1 cellular context compared by ENCODE assay signal in the genomic region with DNA sequence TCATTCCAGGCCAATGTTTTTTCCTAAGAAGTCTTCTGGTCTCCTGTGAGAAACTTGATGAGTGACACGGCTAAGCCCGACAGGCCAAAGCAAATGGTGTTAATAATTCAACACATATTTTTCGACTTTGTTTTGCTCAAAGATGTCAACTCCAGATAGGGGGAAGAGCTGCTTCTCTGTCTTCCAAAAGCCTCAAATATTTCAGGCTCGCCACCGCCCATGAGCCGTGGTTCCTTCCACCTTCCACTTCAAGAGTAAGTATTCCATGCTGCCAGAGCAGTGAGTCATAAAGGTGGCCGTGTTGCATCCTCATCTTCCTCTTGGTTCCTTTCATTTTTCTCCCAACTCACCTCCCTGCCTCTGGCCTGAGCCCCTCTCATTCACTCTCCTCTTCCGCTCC.
TF ChIP-seq lines count a peak whose summit lies in the region.

No MANE protein-coding gene starts in this region.

TF ChIP-seq in IMR-90, 13 proteins besides CTCF, POLR2A, EP300 and RAD21:
- no peak for TF ChIP-seq SMC3 (IDR thresholded peaks at IDR 0.05; ENCODE audit: low read depth, low read length)
- TF ChIP-seq MAFK (IDR thresholded peaks at IDR 0.05; ENCODE audit: low read depth, low read length): no peak
- no peak for TF ChIP-seq BHLHE40 (IDR thresholded peaks at IDR 0.05; ENCODE audit: low read depth, low read length)
- TF ChIP-seq FOS (IDR thresholded peaks at IDR 0.05; ENCODE audit: low read depth, low read length): no peak
- no peak for TF ChIP-seq MAZ (IDR thresholded peaks at IDR 0.05; ENCODE audit: borderline replicate concordance, low read depth, low read length)
- TF ChIP-seq CHD1 (IDR thresholded peaks at IDR 0.05; ENCODE audit: low read depth, low read length): no peak
- no peak for TF ChIP-seq RCOR1 (IDR thresholded peaks at IDR 0.05; ENCODE audit: insufficient replicate concordance, low read length)
- no peak for TF ChIP-seq CEBPB (IDR thresholded peaks at IDR 0.05; ENCODE audit: low read depth, low read length)
- TF ChIP-seq, protein P1, sequence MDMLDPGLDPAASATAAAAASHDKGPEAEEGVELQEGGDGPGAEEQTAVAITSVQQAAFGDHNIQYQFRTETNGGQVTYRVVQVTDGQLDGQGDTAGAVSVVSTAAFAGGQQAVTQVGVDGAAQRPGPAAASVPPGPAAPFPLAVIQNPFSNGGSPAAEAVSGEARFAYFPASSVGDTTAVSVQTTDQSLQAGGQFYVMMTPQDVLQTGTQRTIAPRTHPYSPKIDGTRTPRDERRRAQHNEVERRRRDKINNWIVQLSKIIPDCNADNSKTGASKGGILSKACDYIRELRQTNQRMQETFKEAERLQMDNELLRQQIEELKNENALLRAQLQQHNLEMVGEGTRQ (IDR thresholded peaks at IDR 0.05; ENCODE audit: low read depth, low read length): no peak
- no peak for TF ChIP-seq MXI1 (IDR thresholded peaks at IDR 0.05; ENCODE audit: borderline replicate concordance, low read depth, low read length)
- TF ChIP-seq, protein P2, sequence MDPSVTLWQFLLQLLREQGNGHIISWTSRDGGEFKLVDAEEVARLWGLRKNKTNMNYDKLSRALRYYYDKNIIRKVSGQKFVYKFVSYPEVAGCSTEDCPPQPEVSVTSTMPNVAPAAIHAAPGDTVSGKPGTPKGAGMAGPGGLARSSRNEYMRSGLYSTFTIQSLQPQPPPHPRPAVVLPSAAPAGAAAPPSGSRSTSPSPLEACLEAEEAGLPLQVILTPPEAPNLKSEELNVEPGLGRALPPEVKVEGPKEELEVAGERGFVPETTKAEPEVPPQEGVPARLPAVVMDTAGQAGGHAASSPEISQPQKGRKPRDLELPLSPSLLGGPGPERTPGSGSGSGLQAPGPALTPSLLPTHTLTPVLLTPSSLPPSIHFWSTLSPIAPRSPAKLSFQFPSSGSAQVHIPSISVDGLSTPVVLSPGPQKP (IDR thresholded peaks at IDR 0.05; ENCODE audit: borderline replicate concordance, low read depth, low read length): no peak
- no peak for TF ChIP-seq RFX5 (IDR thresholded peaks at IDR 0.05; ENCODE audit: low read depth, low read length)
- no peak for TF ChIP-seq NFE2L2 (IDR thresholded peaks at IDR 0.05; ENCODE audit: low read depth, low read length)
